Comparison of ENCODE assay signal across 8 cellular contexts in genomic region chr16:85303354-85303883, GRCh38.
A peak's percentile ranks its signal among the peaks of the same experiment; 100 is the strongest.
DNase-seq lines count a peak whose midpoint lies in the region; ATAC-seq lines count a peak whose summit lies in the region.

No MANE protein-coding gene starts in this region.

- H3K4me1 Mint-ChIP-seq in activated naive CD8-positive, alpha-beta T cell treated with anti-CD3 and anti-CD28 coated beads for 36 hours = peaks cover 33% of the 10 kb centered on the region

- no peak overlapping the region for H3K27ac Mint-ChIP-seq in activated naive CD8-positive, alpha-beta T cell treated with anti-CD3 and anti-CD28 coated beads for 36 hours

- peak overlapping the region; percentile 70 for H3K4me3 Mint-ChIP-seq in activated naive CD8-positive, alpha-beta T cell treated with anti-CD3 and anti-CD28 coated beads for 36 hours

- no peaks in the 10 kb centered on the region for H3K27me3 Mint-ChIP-seq in activated naive CD8-positive, alpha-beta T cell treated with anti-CD3 and anti-CD28 coated beads for 36 hours

- peak in 2 of 3 experiments; percentile 65 to 80 for DNase-seq in NCI-H1417 (lab: John Stamatoyannopoulos, UW)
- no peak for DNase-seq in NCI-H1417 treated with DMSO at 0.1 percent for 48 hours (lab: John Stamatoyannopoulos, UW)
- DNase-seq in T follicular helper cell (ENCODE audit: low read depth) = peak; percentile 62
- peak; percentile 81 for DNase-seq in activated naive CD8-positive, alpha-beta T cell treated with anti-CD3 and anti-CD28 coated beads for 36 hours
- peak; percentile 9 to 35 for DNase-seq in hippocampal formation (lab: John Stamatoyannopoulos, UW)
- peak; percentile 70 to 71 for DNase-seq in stimulated activated CD4-positive, alpha-beta T cell treated with anti-CD3 and anti-CD28 coated beads, Interleukin-15, amount 100 ng/mL, for 48 hours (ENCODE audit: low read depth in 2 of 2)

- ATAC-seq in HG03159 (IDR thresholded peaks at IDR 0.05; ENCODE audit: unreplicated experiment) = no peak
- no peak for ATAC-seq in GM18870 (IDR thresholded peaks at IDR 0.05; ENCODE audit: unreplicated experiment)

- no peaks in the 10 kb centered on the region for H3K36me3 Mint-ChIP-seq in activated naive CD8-positive, alpha-beta T cell treated with anti-CD3 and anti-CD28 coated beads for 36 hours

- no peaks in the 10 kb centered on the region for H3K9me3 Mint-ChIP-seq in activated naive CD8-positive, alpha-beta T cell treated with anti-CD3 and anti-CD28 coated beads for 36 hours
